In the genomic region with DNA sequence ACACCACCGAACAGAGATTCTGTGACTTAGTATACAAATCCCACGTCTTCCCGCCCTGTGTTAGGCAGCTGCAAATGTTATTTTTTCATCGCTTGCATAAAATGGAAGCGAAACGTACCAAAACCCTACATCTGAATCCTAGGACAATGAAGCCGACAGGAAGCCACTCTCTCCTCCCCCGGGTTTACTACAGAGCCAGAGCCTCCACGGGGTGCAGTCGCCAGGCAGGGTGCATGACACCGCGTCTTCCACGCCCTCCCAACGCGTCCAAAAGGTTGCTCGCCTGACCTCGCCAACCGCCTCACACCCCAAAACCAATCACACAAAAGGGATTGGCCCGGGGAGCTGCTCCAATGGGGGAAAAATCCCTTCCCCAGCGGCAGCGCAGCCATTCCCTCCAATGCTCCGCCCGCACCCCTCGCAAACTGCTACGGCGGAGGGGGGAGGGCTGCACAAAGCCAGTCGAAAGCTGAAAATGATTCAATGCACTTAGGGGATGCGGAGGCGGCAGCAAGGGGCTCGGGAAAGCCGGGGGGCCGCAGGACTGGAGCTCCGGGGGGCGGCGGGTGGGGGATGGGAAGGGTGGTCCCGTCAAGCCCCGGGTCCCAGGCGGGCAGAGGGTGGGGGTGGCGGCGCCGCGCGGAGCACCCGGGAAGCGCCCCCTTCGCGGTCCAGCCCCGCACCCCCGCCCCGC, we compare ENCODE assay signal across 8 cellular contexts. TPM values are rescaled to one million over a fixed set of nuclear protein-coding genes. Genes with fewer than 3 reads are reported as not detected.
A peak's percentile ranks its signal among the peaks of the same experiment; 100 is the strongest.
DNase-seq lines count a peak whose midpoint lies in the region; ATAC-seq lines count a peak whose summit lies in the region.

No MANE protein-coding gene starts in this region.

- peak; percentile 22 for ATAC-seq in GM21515 (IDR thresholded peaks at IDR 0.05; ENCODE audit: unreplicated experiment)

- H3K4me3 Mint-ChIP-seq in CD8-positive, alpha-beta memory T cell: peak overlapping the region; percentile 89 to 98 (median 96)

- H3K9me3 ChIP-seq in CD8-positive, alpha-beta memory T cell (ENCODE audit: low read length): no peaks in the 10 kb centered on the region
- no peaks in the 10 kb centered on the region for H3K9me3 ChIP-seq in SJSA1 (replicated peaks)

- intact Hi-C loops in cardiac septum (cut with DNase I): no loop called here

- H3K4me3 ChIP-seq in CD8-positive, alpha-beta memory T cell (ENCODE audit: low read length): peak overlapping the region; percentile 71
- H3K4me3 ChIP-seq in SJSA1: peak overlapping the region; percentile 85

- H3K27me3 Mint-ChIP-seq in CD8-positive, alpha-beta memory T cell: peaks cover 0 to 12% of the 10 kb centered on the region in 2 donors

- peaks cover 24% of the 10 kb centered on the region for H3K4me1 ChIP-seq in CD8-positive, alpha-beta memory T cell (ENCODE audit: insufficient read depth, low read length)
- peaks cover 13% of the 10 kb centered on the region for H3K4me1 ChIP-seq in SJSA1 (replicated peaks)

- POLR2A ChIA-PET in CD8-positive, alpha-beta memory T cell (lab: Charles Lee): interaction anchor here (0.5 to 2.2 kb wide), 5 partner anchors 45 to 1717 kb away, joined by 3 to 8 read pairs (median 4); no protein-coding TSS in a partner anchor

- no peaks in the 10 kb centered on the region for H3K9me3 Mint-ChIP-seq in CD8-positive, alpha-beta memory T cell

- peaks cover 0 to 17% (median 0%) of the 10 kb centered on the region in 3 donors for H3K36me3 Mint-ChIP-seq in CD8-positive, alpha-beta memory T cell

- CTCF ChIA-PET in CD8-positive, alpha-beta memory T cell (lab: Charles Lee): no interaction called here

- DNase-seq in CD8-positive, alpha-beta memory T cell: peak in 3 of 5 donors; percentile 43 to 69 (median 56)
- DNase-seq in KG1 (lab: John Stamatoyannopoulos, UW): peak; percentile 41
- peak; percentile 64 to 69 for DNase-seq in SJSA1 (ENCODE audit: low read depth in 1 of 2, low spot score in 2 of 2)
- DNase-seq in activated naive CD8-positive, alpha-beta T cell treated with anti-CD3 and anti-CD28 coated beads, Interleukin-2, amount 50 U/mL, for 16 hours (ENCODE audit: low read depth, low spot score): peak; percentile 34
- DNase-seq in cardiac septum (ENCODE audit: low spot score): peak; percentile 83
- DNase-seq in pons (ENCODE audit: low spot score): peak; percentile 68
- peak; percentile 58 for DNase-seq in ureter (ENCODE audit: low spot score)

- H3K27ac Mint-ChIP-seq in CD8-positive, alpha-beta memory T cell: peak overlapping the region; percentile 81 to 99 (median 97)

- no peaks in the 10 kb centered on the region for H3K36me3 ChIP-seq in CD8-positive, alpha-beta memory T cell (ENCODE audit: insufficient read depth, low read length)
- H3K36me3 ChIP-seq in SJSA1: peaks cover 3% of the 10 kb centered on the region; the same call in 1 of the 2 replicates

- H3K27me3 ChIP-seq in CD8-positive, alpha-beta memory T cell (ENCODE audit: insufficient read depth, low read length, poor library complexity, severe bottlenecking): no peaks in the 10 kb centered on the region
- H3K27me3 ChIP-seq in SJSA1 (replicated peaks): no peaks in the 10 kb centered on the region

- peaks cover 38 to 64% (median 62%) of the 10 kb centered on the region in 3 donors for H3K4me1 Mint-ChIP-seq in CD8-positive, alpha-beta memory T cell

- H3K27ac ChIP-seq in CD8-positive, alpha-beta memory T cell (ENCODE audit: low read depth, low read length): peak overlapping the region; percentile 94
- peak overlapping the region; percentile 63 for H3K27ac ChIP-seq in SJSA1

RNA-seq across cellular contexts. Expression of a gene that starts 0.7 kb away (rescaled TPM):
- 10 to 100 TPM; 29.9 to 36.5 TPM for total RNA-seq in CD8-positive, alpha-beta memory T cell
- polyA plus RNA-seq in CD8-positive, alpha-beta memory T cell: 7.4 TPM
- 47.0 and 65.2 TPM in 2 replicates for total RNA-seq in SJSA1 (2014; rRNA removed; shearing (Covaris generic))
- total RNA-seq in cardiac septum (83.1 TPM), ureter (40.8 TPM)

RNA-seq across cellular contexts. Expression of a gene that starts 1.5 kb away (rescaled TPM):
- total RNA-seq in CD8-positive, alpha-beta memory T cell: 10 to 100 TPM; 17.8 to 18.3 TPM
- 22.3 TPM for polyA plus RNA-seq in CD8-positive, alpha-beta memory T cell
- total RNA-seq in SJSA1 (2014; rRNA removed; shearing (Covaris generic)): 9.8 and 17.2 TPM in 2 replicates
- total RNA-seq in cardiac septum (30.0 TPM), ureter (54.1 TPM)

Comparison
In these comparisons a context has a peak if more than half of its experiments do, and no peak if none do; other contexts are left out.
1. Peak in every context shown above with its lines: DNase-seq, ATAC-seq, H3K4me3 ChIP-seq and H3K27ac ChIP-seq.